Comparison of ENCODE assay signal across 27 cellular contexts in genomic region chr3:39285333-39285732, GRCh38. TPM values are rescaled to one million over a fixed set of nuclear protein-coding genes. Genes with fewer than 3 reads are reported as not detected.
"Had no signal": no experiment of that assay in that cellular context is flagged by ENCODE, and none has a peak within 500 bp of the region (broad histone marks: within the 10 kb centered on the region; RNA-seq: fewer than 3 reads in every experiment).

No MANE protein-coding gene starts in this region.

- H3K9ac ChIP-seq: neural progenitor cell had no signal

- H3K27ac ChIP-seq: colonic mucosa, epithelial cell of prostate, lower lobe of right lung, neural progenitor cell, prostate gland, right atrium auricular region, suprapubic skin, transverse colon, upper lobe of right lung, uterus had no signal

- H3K36me3 ChIP-seq: colonic mucosa, gastrocnemius medialis, lower lobe of right lung, neural progenitor cell, prostate gland, right atrium auricular region, suprapubic skin, transverse colon, upper lobe of right lung, uterus had no signal

- ATAC-seq: esophagus mucosa; gastrocnemius medialis; left ventricle myocardium superior; lower lobe of right lung; stimulated activated effector memory CD8-positive, alpha-beta T cell treated with anti-CD3 and anti-CD28 coated beads, Interleukin-12 subunit alpha, Interleukin-12 subunit beta, amount 100 ng/mL, for 72 hours; upper lobe of right lung had no signal

- H3K9me3 ChIP-seq: colonic mucosa, gastrocnemius medialis, lower lobe of right lung, prostate gland, right atrium auricular region, suprapubic skin, transverse colon, upper lobe of right lung, uterus had no signal

- H3K36me3 Mint-ChIP-seq: memory B cell; neural progenitor cell; stimulated activated effector memory CD8-positive, alpha-beta T cell treated with anti-CD3 and anti-CD28 coated beads, Interleukin-12 subunit alpha, Interleukin-12 subunit beta, amount 100 ng/mL, for 72 hours had no signal

- H3K4me1 ChIP-seq: colonic mucosa, prostate gland, right atrium auricular region, upper lobe of right lung, uterus had no signal

- H3K27me3 Mint-ChIP-seq: dendritic cell treated with granulocyte-macrophage colony-stimulating factor and Interleukin-4, amounts not matched to agents 40 ng/mL and 50 ng/mL, for 4 days; memory B cell; stimulated activated naive CD8-positive, alpha-beta T cell treated with anti-CD3 and anti-CD28 coated beads, Interleukin-15, Interleukin-2, amounts not matched to agents 100 ng/mL and 50 ng/mL, for 24 hours had no signal

- H2AFZ ChIP-seq: neural progenitor cell had no signal

- H3K9me3 Mint-ChIP-seq: dendritic cell treated with granulocyte-macrophage colony-stimulating factor and Interleukin-4, amounts not matched to agents 40 ng/mL and 50 ng/mL, for 4 days; endodermal cell; memory B cell; nephron; neural progenitor cell; stimulated activated effector memory CD8-positive, alpha-beta T cell treated with anti-CD3 and anti-CD28 coated beads, Interleukin-12 subunit alpha, Interleukin-12 subunit beta, amount 100 ng/mL, for 72 hours; stimulated activated naive CD8-positive, alpha-beta T cell treated with anti-CD3 and anti-CD28 coated beads, Interleukin-15, Interleukin-2, amounts not matched to agents 100 ng/mL and 50 ng/mL, for 24 hours had no signal

- H3K27ac Mint-ChIP-seq: endodermal cell; memory B cell; neural progenitor cell; stimulated activated effector memory CD8-positive, alpha-beta T cell treated with anti-CD3 and anti-CD28 coated beads, Interleukin-12 subunit alpha, Interleukin-12 subunit beta, amount 100 ng/mL, for 72 hours had no signal

- H3K4me3 ChIP-seq: colonic mucosa, gastrocnemius medialis, lower lobe of right lung, neural progenitor cell, prostate gland, right atrium auricular region, suprapubic skin, transverse colon, upper lobe of right lung, uterus had no signal

- DNase-seq: colonic mucosa; effector CD8-positive, alpha-beta T cell; gastrocnemius medialis; head of caudate nucleus; left ventricle myocardium superior; lower lobe of right lung; nucleus accumbens; stimulated activated CD4-positive, alpha-beta T cell treated with anti-CD3 and anti-CD28 coated beads, Interleukin-2, amount 100 ng/mL, for 24 hours; stimulated activated CD4-positive, alpha-beta T cell treated with anti-CD3 and anti-CD28 coated beads, Interleukin-4, amount 100 ng/mL, for 24 hours; transverse colon; upper lobe of right lung; uterus had no signal

- H3K4me3 Mint-ChIP-seq: endodermal cell; memory B cell; nephron; neural progenitor cell; stimulated activated effector memory CD8-positive, alpha-beta T cell treated with anti-CD3 and anti-CD28 coated beads, Interleukin-12 subunit alpha, Interleukin-12 subunit beta, amount 100 ng/mL, for 72 hours had no signal

- H3K27me3 ChIP-seq: colonic mucosa, gastrocnemius medialis, neural progenitor cell, right atrium auricular region, suprapubic skin, transverse colon, upper lobe of right lung, uterus had no signal

- H3K4me2 ChIP-seq: neural progenitor cell had no signal

RNA-seq across cellular contexts. Expression of gene CX3CR1, which starts 5.5 kb away (rescaled TPM):
- total RNA-seq: endodermal cell, glomerular endothelial cell, osteocyte had no signal

RNA-seq across cellular contexts. Expression of gene CCR8, which starts 44.2 kb away (rescaled TPM):
- total RNA-seq: gastrocnemius medialis, glomerular endothelial cell, left ventricle myocardium superior, lower lobe of right lung, osteocyte, prostate gland, right atrium auricular region, sciatic nerve, suprapubic skin, transverse colon, upper lobe of right lung, uterus had no signal
